ENCODE assay signal across 1 cellular context in genomic region chr14:51546603-51547258, GRCh38.
A peak's percentile ranks its signal among the peaks of the same experiment; 100 is the strongest.
TF ChIP-seq lines count a peak whose summit lies in the region.

No MANE protein-coding gene starts in this region.

TF ChIP-seq in HEK293, 187 proteins besides CTCF, POLR2A, EP300 and RAD21 (continued from another document):
- TF ChIP-seq, protein P1, sequence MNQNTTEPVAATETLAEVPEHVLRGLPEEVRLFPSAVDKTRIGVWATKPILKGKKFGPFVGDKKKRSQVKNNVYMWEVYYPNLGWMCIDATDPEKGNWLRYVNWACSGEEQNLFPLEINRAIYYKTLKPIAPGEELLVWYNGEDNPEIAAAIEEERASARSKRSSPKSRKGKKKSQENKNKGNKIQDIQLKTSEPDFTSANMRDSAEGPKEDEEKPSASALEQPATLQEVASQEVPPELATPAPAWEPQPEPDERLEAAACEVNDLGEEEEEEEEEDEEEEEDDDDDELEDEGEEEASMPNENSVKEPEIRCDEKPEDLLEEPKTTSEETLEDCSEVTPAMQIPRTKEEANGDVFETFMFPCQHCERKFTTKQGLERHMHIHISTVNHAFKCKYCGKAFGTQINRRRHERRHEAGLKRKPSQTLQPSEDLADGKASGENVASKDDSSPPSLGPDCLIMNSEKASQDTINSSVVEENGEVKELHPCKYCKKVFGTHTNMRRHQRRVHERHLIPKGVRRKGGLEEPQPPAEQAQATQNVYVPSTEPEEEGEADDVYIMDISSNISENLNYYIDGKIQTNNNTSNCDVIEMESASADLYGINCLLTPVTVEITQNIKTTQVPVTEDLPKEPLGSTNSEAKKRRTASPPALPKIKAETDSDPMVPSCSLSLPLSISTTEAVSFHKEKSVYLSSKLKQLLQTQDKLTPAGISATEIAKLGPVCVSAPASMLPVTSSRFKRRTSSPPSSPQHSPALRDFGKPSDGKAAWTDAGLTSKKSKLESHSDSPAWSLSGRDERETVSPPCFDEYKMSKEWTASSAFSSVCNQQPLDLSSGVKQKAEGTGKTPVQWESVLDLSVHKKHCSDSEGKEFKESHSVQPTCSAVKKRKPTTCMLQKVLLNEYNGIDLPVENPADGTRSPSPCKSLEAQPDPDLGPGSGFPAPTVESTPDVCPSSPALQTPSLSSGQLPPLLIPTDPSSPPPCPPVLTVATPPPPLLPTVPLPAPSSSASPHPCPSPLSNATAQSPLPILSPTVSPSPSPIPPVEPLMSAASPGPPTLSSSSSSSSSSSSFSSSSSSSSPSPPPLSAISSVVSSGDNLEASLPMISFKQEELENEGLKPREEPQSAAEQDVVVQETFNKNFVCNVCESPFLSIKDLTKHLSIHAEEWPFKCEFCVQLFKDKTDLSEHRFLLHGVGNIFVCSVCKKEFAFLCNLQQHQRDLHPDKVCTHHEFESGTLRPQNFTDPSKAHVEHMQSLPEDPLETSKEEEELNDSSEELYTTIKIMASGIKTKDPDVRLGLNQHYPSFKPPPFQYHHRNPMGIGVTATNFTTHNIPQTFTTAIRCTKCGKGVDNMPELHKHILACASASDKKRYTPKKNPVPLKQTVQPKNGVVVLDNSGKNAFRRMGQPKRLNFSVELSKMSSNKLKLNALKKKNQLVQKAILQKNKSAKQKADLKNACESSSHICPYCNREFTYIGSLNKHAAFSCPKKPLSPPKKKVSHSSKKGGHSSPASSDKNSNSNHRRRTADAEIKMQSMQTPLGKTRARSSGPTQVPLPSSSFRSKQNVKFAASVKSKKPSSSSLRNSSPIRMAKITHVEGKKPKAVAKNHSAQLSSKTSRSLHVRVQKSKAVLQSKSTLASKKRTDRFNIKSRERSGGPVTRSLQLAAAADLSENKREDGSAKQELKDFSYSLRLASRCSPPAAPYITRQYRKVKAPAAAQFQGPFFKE (tag by site-specific recombination; IDR thresholded peaks at IDR 0.05; ENCODE audit: borderline replicate concordance): no peak
- TF ChIP-seq KLF10 (tag by site-specific recombination; IDR thresholded peaks at IDR 0.05) (peak; percentile 27; the same call in 1 of the 2 replicates), ZNF174 (tag by site-specific recombination; IDR thresholded peaks at IDR 0.05) (no peak), ZNF239 (tag by site-specific recombination; IDR thresholded peaks at IDR 0.05) (no peak), KLF8 (tag by site-specific recombination; IDR thresholded peaks at IDR 0.05) (no peak), PRDM4 (tag by site-specific recombination; IDR thresholded peaks at IDR 0.05) (peak; percentile 75), YY1 (tag by site-specific recombination; IDR thresholded peaks at IDR 0.05) (no peak), ZNF610 (tag by site-specific recombination; IDR thresholded peaks at IDR 0.05; ENCODE audit: borderline replicate concordance) (no peak), ZNF362 (tag by site-specific recombination; IDR thresholded peaks at IDR 0.05) (no peak), ZNF138 (tag by site-specific recombination; IDR thresholded peaks at IDR 0.05; ENCODE audit: borderline replicate concordance) (no peak), ZNF571 (tag by site-specific recombination; IDR thresholded peaks at IDR 0.05) (no peak), MEIS1 (CRISPR knock-in tag; IDR thresholded peaks at IDR 0.05; ENCODE audit: borderline replicate concordance) (no peak), REST (tag by site-specific recombination; IDR thresholded peaks at IDR 0.05) (no peak), ZNF513 (tag by site-specific recombination; IDR thresholded peaks at IDR 0.05) (no peak), RBAK (tag by site-specific recombination; IDR thresholded peaks at IDR 0.05) (no peak), TCF7L2 (IDR thresholded peaks at IDR 0.05; ENCODE audit: borderline replicate concordance, low read depth, low read length) (peak; percentile 93), PRDM6 (tag by site-specific recombination; IDR thresholded peaks at IDR 0.05) (peak; percentile 83), GLIS1 (tag by site-specific recombination; IDR thresholded peaks at IDR 0.05) (peak; percentile 16; the same call in 1 of the 2 replicates), ATF2 (tag by site-specific recombination; IDR thresholded peaks at IDR 0.05; ENCODE audit: low read depth) (no peak), FEZF1 (tag by site-specific recombination; IDR thresholded peaks at IDR 0.05) (peak; percentile 74), ZXDB (tag by site-specific recombination; IDR thresholded peaks at IDR 0.05) (peak; percentile 40; the same call in 1 of the 2 replicates), ZBTB8A (tag by site-specific recombination; IDR thresholded peaks at IDR 0.05) (0 out of 2 replicates have a peak, but pooled peaks have one; percentile 10), ZNF596 (tag by site-specific recombination; IDR thresholded peaks at IDR 0.05) (0 out of 2 replicates have a peak, but pooled peaks have one; percentile 31), ZNF792 (tag by site-specific recombination; IDR thresholded peaks at IDR 0.05) (no peak), OSR2 (tag by site-specific recombination; IDR thresholded peaks at IDR 0.05) (peak; percentile 20; the same call in 1 of the 2 replicates), IKZF3 (tag by site-specific recombination; IDR thresholded peaks at IDR 0.05) (peak; percentile 31; the same call in 1 of the 2 replicates)
- TF ChIP-seq, protein P2, sequence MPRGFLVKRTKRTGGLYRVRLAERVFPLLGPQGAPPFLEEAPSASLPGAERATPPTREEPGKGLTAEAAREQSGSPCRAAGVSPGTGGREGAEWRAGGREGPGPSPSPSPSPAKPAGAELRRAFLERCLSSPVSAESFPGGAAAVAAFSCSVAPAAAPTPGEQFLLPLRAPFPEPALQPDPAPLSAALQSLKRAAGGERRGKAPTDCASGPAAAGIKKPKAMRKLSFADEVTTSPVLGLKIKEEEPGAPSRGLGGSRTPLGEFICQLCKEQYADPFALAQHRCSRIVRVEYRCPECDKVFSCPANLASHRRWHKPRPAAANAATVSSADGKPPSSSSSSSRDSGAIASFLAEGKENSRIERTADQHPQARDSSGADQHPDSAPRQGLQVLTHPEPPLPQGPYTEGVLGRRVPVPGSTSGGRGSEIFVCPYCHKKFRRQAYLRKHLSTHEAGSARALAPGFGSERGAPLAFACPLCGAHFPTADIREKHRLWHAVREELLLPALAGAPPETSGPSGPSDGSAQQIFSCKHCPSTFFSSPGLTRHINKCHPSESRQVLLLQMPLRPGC (tag by site-specific recombination; IDR thresholded peaks at IDR 0.05): 0 out of 2 replicates have a peak, but pooled peaks have one; percentile 20
- TF ChIP-seq, protein P3, sequence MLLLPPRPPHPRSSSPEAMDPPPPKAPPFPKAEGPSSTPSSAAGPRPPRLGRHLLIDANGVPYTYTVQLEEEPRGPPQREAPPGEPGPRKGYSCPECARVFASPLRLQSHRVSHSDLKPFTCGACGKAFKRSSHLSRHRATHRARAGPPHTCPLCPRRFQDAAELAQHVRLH (tag by site-specific recombination; IDR thresholded peaks at IDR 0.05): no peak
- TF ChIP-seq, protein P4, sequence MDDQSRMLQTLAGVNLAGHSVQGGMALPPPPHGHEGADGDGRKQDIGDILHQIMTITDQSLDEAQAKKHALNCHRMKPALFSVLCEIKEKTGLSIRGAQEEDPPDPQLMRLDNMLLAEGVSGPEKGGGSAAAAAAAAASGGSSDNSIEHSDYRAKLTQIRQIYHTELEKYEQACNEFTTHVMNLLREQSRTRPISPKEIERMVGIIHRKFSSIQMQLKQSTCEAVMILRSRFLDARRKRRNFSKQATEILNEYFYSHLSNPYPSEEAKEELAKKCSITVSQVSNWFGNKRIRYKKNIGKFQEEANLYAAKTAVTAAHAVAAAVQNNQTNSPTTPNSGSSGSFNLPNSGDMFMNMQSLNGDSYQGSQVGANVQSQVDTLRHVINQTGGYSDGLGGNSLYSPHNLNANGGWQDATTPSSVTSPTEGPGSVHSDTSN (CRISPR knock-in tag; IDR thresholded peaks at IDR 0.05): no peak
- TF ChIP-seq, protein P5, sequence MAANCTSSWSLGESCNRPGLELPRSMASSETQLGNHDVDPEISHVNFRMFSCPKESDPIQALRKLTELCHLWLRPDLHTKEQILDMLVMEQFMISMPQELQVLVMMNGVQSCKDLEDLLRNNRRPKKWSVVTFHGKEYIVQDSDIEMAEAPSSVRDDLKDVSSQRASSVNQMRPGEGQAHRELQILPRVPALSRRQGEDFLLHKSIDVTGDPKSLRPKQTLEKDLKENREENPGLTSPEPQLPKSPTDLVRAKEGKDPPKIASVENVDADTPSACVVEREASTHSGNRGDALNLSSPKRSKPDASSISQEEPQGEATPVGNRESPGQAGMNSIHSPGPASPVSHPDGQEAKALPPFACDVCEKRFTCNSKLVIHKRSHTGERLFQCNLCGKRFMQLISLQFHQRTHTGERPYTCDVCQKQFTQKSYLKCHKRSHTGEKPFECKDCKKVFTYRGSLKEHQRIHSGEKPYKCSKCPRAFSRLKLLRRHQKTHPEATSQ (tag by site-specific recombination; IDR thresholded peaks at IDR 0.05): no peak
